1 cellular context compared by ENCODE assay signal in the genomic region with DNA sequence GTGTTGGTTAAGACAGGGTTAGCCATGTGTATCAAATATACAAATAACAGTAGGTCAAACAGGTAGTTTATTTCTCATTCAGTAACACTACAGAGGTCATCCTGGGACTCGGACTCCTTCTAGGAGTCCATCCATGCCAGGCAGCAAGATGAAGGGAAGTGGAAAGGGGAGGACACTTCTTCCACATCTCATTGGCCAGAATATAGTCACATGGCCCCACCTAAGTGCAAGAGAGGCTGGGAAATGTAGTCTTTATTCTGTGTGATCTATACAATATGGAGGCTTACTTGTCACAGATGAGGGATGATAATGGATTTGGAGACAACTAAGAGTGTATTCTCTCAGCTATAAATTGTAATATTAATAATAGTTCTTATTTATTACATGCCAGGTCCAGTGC.
TF ChIP-seq lines count a peak whose summit lies in the region.

No MANE protein-coding gene starts in this region.

TF ChIP-seq in HCT116, 20 proteins besides CTCF, POLR2A, EP300 and RAD21:
- no peak for TF ChIP-seq CEBPB (IDR thresholded peaks at IDR 0.05; ENCODE audit: low read depth)
- peak; percentile 15; the same call in 1 of the 2 replicates for TF ChIP-seq CBX3 (IDR thresholded peaks at IDR 0.05; ENCODE audit: low read depth)
- TF ChIP-seq EGR1 (IDR thresholded peaks at IDR 0.05; ENCODE audit: low read depth) = no peak
- TF ChIP-seq YY1 (IDR thresholded peaks at IDR 0.05; ENCODE audit: extremely low read depth, insufficient replicate concordance, low read depth, low read length) = peak; percentile 86
- no peak for TF ChIP-seq JUND (IDR thresholded peaks at IDR 0.05)
- TF ChIP-seq, protein P1, sequence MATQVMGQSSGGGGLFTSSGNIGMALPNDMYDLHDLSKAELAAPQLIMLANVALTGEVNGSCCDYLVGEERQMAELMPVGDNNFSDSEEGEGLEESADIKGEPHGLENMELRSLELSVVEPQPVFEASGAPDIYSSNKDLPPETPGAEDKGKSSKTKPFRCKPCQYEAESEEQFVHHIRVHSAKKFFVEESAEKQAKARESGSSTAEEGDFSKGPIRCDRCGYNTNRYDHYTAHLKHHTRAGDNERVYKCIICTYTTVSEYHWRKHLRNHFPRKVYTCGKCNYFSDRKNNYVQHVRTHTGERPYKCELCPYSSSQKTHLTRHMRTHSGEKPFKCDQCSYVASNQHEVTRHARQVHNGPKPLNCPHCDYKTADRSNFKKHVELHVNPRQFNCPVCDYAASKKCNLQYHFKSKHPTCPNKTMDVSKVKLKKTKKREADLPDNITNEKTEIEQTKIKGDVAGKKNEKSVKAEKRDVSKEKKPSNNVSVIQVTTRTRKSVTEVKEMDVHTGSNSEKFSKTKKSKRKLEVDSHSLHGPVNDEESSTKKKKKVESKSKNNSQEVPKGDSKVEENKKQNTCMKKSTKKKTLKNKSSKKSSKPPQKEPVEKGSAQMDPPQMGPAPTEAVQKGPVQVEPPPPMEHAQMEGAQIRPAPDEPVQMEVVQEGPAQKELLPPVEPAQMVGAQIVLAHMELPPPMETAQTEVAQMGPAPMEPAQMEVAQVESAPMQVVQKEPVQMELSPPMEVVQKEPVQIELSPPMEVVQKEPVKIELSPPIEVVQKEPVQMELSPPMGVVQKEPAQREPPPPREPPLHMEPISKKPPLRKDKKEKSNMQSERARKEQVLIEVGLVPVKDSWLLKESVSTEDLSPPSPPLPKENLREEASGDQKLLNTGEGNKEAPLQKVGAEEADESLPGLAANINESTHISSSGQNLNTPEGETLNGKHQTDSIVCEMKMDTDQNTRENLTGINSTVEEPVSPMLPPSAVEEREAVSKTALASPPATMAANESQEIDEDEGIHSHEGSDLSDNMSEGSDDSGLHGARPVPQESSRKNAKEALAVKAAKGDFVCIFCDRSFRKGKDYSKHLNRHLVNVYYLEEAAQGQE (IDR thresholded peaks at IDR 0.05; ENCODE audit: low read depth) = no peak
- TF ChIP-seq SP1 (IDR thresholded peaks at IDR 0.05; ENCODE audit: low read depth) = peak; percentile 63; the same call in 1 of the 2 replicates
TF ChIP-seq in HCT116: peak in this region for 3.
